Comparison of ENCODE assay signal across 1 cellular context in the genomic region with DNA sequence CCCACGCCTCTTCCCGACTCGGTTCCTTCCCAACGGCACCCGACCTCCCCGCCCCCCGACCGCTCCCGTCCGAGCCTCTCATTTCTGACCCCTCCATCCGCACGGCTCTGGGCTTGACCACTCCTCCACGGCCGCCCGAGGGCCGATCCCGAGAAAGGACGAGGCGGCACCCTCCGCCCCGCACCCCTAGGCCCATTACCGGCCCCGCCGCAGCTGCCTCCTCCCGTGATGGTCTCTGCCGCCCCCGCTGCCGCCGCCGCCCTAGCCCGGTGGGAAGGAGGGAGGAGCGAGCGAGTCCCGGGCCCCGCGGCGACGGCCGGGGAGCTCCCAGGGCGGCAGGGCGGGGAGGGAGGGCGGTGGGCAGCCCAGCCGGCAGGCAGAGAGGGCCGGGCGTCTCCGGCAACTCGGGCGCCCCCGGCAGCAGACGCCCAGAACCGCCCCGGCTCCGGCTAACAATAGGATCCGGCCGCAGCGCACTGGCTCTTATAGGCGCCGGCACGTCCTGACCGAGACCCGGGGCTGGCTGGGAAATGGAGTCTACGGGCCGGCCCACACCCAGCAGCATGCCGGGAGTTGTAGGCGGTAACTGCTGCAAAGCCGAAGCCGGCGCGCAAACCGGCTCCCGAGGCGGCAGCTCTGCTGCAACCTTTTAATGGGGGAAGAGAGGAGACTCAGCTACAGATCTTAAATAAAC.
TF ChIP-seq lines count a peak whose summit lies in the region.

A gene with protein sequence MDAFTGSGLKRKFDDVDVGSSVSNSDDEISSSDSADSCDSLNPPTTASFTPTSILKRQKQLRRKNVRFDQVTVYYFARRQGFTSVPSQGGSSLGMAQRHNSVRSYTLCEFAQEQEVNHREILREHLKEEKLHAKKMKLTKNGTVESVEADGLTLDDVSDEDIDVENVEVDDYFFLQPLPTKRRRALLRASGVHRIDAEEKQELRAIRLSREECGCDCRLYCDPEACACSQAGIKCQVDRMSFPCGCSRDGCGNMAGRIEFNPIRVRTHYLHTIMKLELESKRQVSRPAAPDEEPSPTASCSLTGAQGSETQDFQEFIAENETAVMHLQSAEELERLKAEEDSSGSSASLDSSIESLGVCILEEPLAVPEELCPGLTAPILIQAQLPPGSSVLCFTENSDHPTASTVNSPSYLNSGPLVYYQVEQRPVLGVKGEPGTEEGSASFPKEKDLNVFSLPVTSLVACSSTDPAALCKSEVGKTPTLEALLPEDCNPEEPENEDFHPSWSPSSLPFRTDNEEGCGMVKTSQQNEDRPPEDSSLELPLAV (minus strand): TSS at position 457 of the 694 bp plus-strand sequence. CDS start 7,035 bp downstream, outside the sequence.

TF ChIP-seq in GM23338, 12 proteins besides CTCF, POLR2A, EP300 and RAD21 (continued from another document):
- TF ChIP-seq, protein P1, sequence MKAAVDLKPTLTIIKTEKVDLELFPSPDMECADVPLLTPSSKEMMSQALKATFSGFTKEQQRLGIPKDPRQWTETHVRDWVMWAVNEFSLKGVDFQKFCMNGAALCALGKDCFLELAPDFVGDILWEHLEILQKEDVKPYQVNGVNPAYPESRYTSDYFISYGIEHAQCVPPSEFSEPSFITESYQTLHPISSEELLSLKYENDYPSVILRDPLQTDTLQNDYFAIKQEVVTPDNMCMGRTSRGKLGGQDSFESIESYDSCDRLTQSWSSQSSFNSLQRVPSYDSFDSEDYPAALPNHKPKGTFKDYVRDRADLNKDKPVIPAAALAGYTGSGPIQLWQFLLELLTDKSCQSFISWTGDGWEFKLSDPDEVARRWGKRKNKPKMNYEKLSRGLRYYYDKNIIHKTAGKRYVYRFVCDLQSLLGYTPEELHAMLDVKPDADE (IDR thresholded peaks at IDR 0.05), result peak; percentile 93
TF ChIP-seq in GM23338: peak in this region for 2.
